In genomic region chr6:154394571-154394970, GRCh38 we compare ENCODE assay signal across 15 cellular contexts. TPM values are rescaled to one million over a fixed set of nuclear protein-coding genes. Genes with fewer than 3 reads are reported as not detected.
DNase-seq lines count a peak whose midpoint lies in the region; TF ChIP-seq lines count a peak whose summit lies in the region.
"Had no signal": no experiment of that assay in that cellular context is flagged by ENCODE, and none has a peak within 500 bp of the region (broad histone marks: within the 10 kb centered on the region; RNA-seq: fewer than 3 reads in every experiment).

No MANE protein-coding gene starts in this region.

- peak overlapping the region; percentile 45 for H3K27ac ChIP-seq in substantia nigra (ENCODE audit: low read depth, low read length, poor library complexity, severe bottlenecking)
- no peak overlapping the region for H3K27ac ChIP-seq in sigmoid colon
- H3K27ac ChIP-seq: BLaER1 had no signal

- H3K4me1 Mint-ChIP-seq in nephron progenitor cell, result peaks cover 5% of the 10 kb centered on the region
- H3K4me1 Mint-ChIP-seq: CD8-positive, alpha-beta memory T cell had no signal

- H3K4me1 ChIP-seq in sigmoid colon, result no peaks in the 10 kb centered on the region
- H3K4me1 ChIP-seq: BLaER1 had no signal

- intact Hi-C loops in sigmoid colon (cut with DNase I), result no loop called here

- peaks cover 26% of the 10 kb centered on the region for H3K36me3 Mint-ChIP-seq in nephron progenitor cell (ENCODE audit: low read depth)

- no peak for TF ChIP-seq POLR2A in sigmoid colon (IDR thresholded peaks at IDR 0.05)

- WGBS in sigmoid colon, 2 donors, result 75 to 85% methylated on average over 3 of the region's 3 CpGs

- H3K27me3 Mint-ChIP-seq in nephron progenitor cell (ENCODE audit: low read depth, poor library complexity), result no peaks in the 10 kb centered on the region

- no peaks in the 10 kb centered on the region for H3K36me3 ChIP-seq in sigmoid colon
- H3K36me3 ChIP-seq: BLaER1, HAP-1 had no signal

- H3K9me3 ChIP-seq in sigmoid colon, result no peaks in the 10 kb centered on the region
- H3K9me3 ChIP-seq: BLaER1, HAP-1 had no signal

- peak overlapping the region; percentile 30 for H3K27ac Mint-ChIP-seq in nephron progenitor cell
- H3K27ac Mint-ChIP-seq: CD8-positive, alpha-beta memory T cell had no signal

- peak; percentile 82 for DNase-seq in COLO829 (ENCODE audit: low spot score)
- DNase-seq in foreskin melanocyte, result peak; percentile 79
- DNase-seq in nephron progenitor cell, result no peak
- DNase-seq in substantia nigra (lab: John Stamatoyannopoulos, UW), result peak in 1 of 49 donors; percentile 13
- DNase-seq in NCI-H146 (lab: John Stamatoyannopoulos, UW), result no peak
- no peak for DNase-seq in activated CD8-positive, alpha-beta memory T cell treated with anti-CD3 and anti-CD28 coated beads, Interleukin-2, amount 50 U/mL, for 48 hours
- DNase-seq in sigmoid colon, result no peak
- DNase-seq: 8988T; AML-193; CD8-positive, alpha-beta memory T cell; DMS53; GF-D8 had no signal

- no peak overlapping the region for H3K4me3 ChIP-seq in sigmoid colon
- H3K4me3 ChIP-seq: BLaER1, HAP-1 had no signal

- H3K9me3 Mint-ChIP-seq in nephron progenitor cell, result peaks cover 13% of the 10 kb centered on the region

- no peak for TF ChIP-seq EP300 in sigmoid colon (IDR thresholded peaks at IDR 0.05)

- H3K27me3 ChIP-seq in sigmoid colon, result no peaks in the 10 kb centered on the region
- H3K27me3 ChIP-seq: BLaER1 had no signal

- H3K4me3 Mint-ChIP-seq in nephron progenitor cell, result no peak overlapping the region
- H3K4me3 Mint-ChIP-seq: CD8-positive, alpha-beta memory T cell had no signal

- TF ChIP-seq CTCF in nephron progenitor cell (IDR thresholded peaks at IDR 0.05), result no peak
- TF ChIP-seq CTCF in sigmoid colon (IDR thresholded peaks at IDR 0.05), result no peak

RNA-seq across cellular contexts. Expression of gene IPCEF1, which starts 38.0 kb away (rescaled TPM):
- 1 to 10 TPM in 1 of 4 donors, under 1 TPM in 3; 0.28 to 1.1 (median 0.69) TPM for total RNA-seq in sigmoid colon
- polyA plus RNA-seq in sigmoid colon, result 1 to 10 TPM in 2 of 3 donors, under 1 TPM in 1; 0.46 to 5.5 (median 1.2) TPM
- total RNA-seq: HT-29 had no signal

Comparison
In these comparisons a context has a peak if more than half of its experiments do, and no peak if none do; other contexts are left out.
1. DNase-seq: peak in COLO829 (single experiment) and foreskin melanocyte (single experiment); none in nephron progenitor cell (single experiment), NCI-H146 (single experiment), activated CD8-positive, alpha-beta memory T cell treated with anti-CD3 and anti-CD28 coated beads, Interleukin-2, amount 50 U/mL, for 48 hours (single experiment) and sigmoid colon (single experiment).